ENCODE assay signal across 8 cellular contexts in genomic region chr2:43228341-43228751, GRCh38. TPM values are rescaled to one million over a fixed set of nuclear protein-coding genes. Genes with fewer than 3 reads are reported as not detected.
DNase-seq lines count a peak whose midpoint lies in the region; ATAC-seq and TF ChIP-seq lines count a peak whose summit lies in the region.

No MANE protein-coding gene starts in this region.

- POLR2A ChIA-PET in activated CD4-positive, alpha-beta T cell treated with anti-CD3 and anti-CD28 coated beads for 36 hours (lab: Charles Lee) = interaction anchor here (0.6 to 3.3 kb wide), 5 partner anchors 31 to 295 kb away, joined by 3 to 14 read pairs (median 5); no protein-coding TSS in a partner anchor

- TF ChIP-seq CTCF in left lung (IDR thresholded peaks at IDR 0.05) (no peak), testis (IDR thresholded peaks at IDR 0.05) (no peak)

- H3K27me3 ChIP-seq in left lung (no peaks in the 10 kb centered on the region), testis (no peaks in the 10 kb centered on the region)

- ATAC-seq in activated CD4-positive, alpha-beta T cell treated with anti-CD3 and anti-CD28 coated beads for 36 hours = no peak
- ATAC-seq in left lung (no peak), GM18867 (IDR thresholded peaks at IDR 0.05; ENCODE audit: unreplicated experiment) (no peak), HG03457 (IDR thresholded peaks at IDR 0.05; ENCODE audit: unreplicated experiment) (no peak)

- no peaks in the 10 kb centered on the region for H3K9me3 Mint-ChIP-seq in activated CD4-positive, alpha-beta T cell treated with anti-CD3 and anti-CD28 coated beads for 36 hours (ENCODE audit: low read depth)
- H3K9me3 Mint-ChIP-seq in activated naive CD8-positive, alpha-beta T cell (ENCODE audit: low read depth) = no peaks in the 10 kb centered on the region

- peaks cover 23% of the 10 kb centered on the region for H3K36me3 Mint-ChIP-seq in activated CD4-positive, alpha-beta T cell treated with anti-CD3 and anti-CD28 coated beads for 36 hours (ENCODE audit: low read depth)
- peaks cover 4% of the 10 kb centered on the region for H3K36me3 Mint-ChIP-seq in activated naive CD8-positive, alpha-beta T cell

- no peak for TF ChIP-seq POLR2A in testis (IDR thresholded peaks at IDR 0.05)

- WGBS in testis, 2 donors = 16 to 35% methylated on average over 2 of the region's 2 CpGs

- peak overlapping the region; percentile 83 for H3K4me3 Mint-ChIP-seq in activated CD4-positive, alpha-beta T cell treated with anti-CD3 and anti-CD28 coated beads for 36 hours
- peak overlapping the region; percentile 82 for H3K4me3 Mint-ChIP-seq in activated naive CD8-positive, alpha-beta T cell

- H3K4me3 ChIP-seq in left lung (peak overlapping the region in 1 of 2 donors; percentile 72), testis (no peak overlapping the region)

- H3K4me1 Mint-ChIP-seq in activated CD4-positive, alpha-beta T cell treated with anti-CD3 and anti-CD28 coated beads for 36 hours = peaks cover 24% of the 10 kb centered on the region
- peaks cover 23% of the 10 kb centered on the region for H3K4me1 Mint-ChIP-seq in activated naive CD8-positive, alpha-beta T cell (ENCODE audit: low read depth)

- H3K9me3 ChIP-seq in left lung (no peaks in the 10 kb centered on the region), testis (no peaks in the 10 kb centered on the region)

- peak overlapping the region; percentile 77 for H3K27ac Mint-ChIP-seq in activated CD4-positive, alpha-beta T cell treated with anti-CD3 and anti-CD28 coated beads for 36 hours
- H3K27ac Mint-ChIP-seq in activated naive CD8-positive, alpha-beta T cell = peak overlapping the region; percentile 92

- H3K4me1 ChIP-seq in left lung = peaks cover 5 to 42% of the 10 kb centered on the region in 2 donors
- H3K4me1 ChIP-seq in testis = peaks cover 19% of the 10 kb centered on the region

- DNase-seq in activated CD4-positive, alpha-beta T cell treated with anti-CD3 and anti-CD28 coated beads for 36 hours = no peak
- DNase-seq in activated CD4-positive, alpha-beta T cell treated with anti-CD3 and anti-CD28 coated beads for 48 hours = no peak
- DNase-seq in left lung (no peak), testis (no peak)
- no peak for DNase-seq in stimulated activated CD4-positive, alpha-beta T cell treated with anti-CD3 and anti-CD28 coated beads, Interleukin-4, amount 100 ng/mL, for 1 hour

- H3K27ac ChIP-seq in left lung = peak overlapping the region; percentile 99
- peak overlapping the region; percentile 88 to 100 for H3K27ac ChIP-seq in testis

- intact Hi-C loops in activated CD4-positive, alpha-beta T cell treated with anti-CD3 and anti-CD28 coated beads for 36 hours (cut with DNase I, micrococcal nuclease) = loop anchor here (2.0 to 10.0 kb wide), 8 partner anchors 171 to 734 kb away; partner anchors contain the start of gene KCNG3 (in 1 of the 2)
- intact Hi-C loops in left lung (cut with DNase I) (loop anchor here (5.0 to 10.0 kb wide), 4 partner anchors 94 to 264 kb away; no protein-coding TSS in a partner anchor), testis (cut with DNase I; ENCODE audit: low total_unique reads) (loop anchor here (5.0 to 10.0 kb wide), 3 partner anchors 256 to 384 kb away; no protein-coding TSS in a partner anchor)

- CTCF ChIA-PET in activated CD4-positive, alpha-beta T cell treated with anti-CD3 and anti-CD28 coated beads for 36 hours (lab: Charles Lee) = interaction anchor here (0.6 to 4.5 kb wide), 42 partner anchors 8 to 417 kb away, joined by 3 to 239 read pairs (median 6); no protein-coding TSS in a partner anchor

- H3K27me3 Mint-ChIP-seq in activated CD4-positive, alpha-beta T cell treated with anti-CD3 and anti-CD28 coated beads for 36 hours = no peaks in the 10 kb centered on the region
- H3K27me3 Mint-ChIP-seq in activated naive CD8-positive, alpha-beta T cell = no peaks in the 10 kb centered on the region

- H3K36me3 ChIP-seq in left lung = peaks cover 0 to 27% of the 10 kb centered on the region in 2 donors
- H3K36me3 ChIP-seq in testis (ENCODE audit: low read depth, missing control alignments) = no peaks in the 10 kb centered on the region

RNA-seq across cellular contexts. Expression of gene ZFP36L2, which starts 1.9 kb away (rescaled TPM):
- total RNA-seq in activated CD4-positive, alpha-beta T cell treated with anti-CD3 and anti-CD28 coated beads for 36 hours = 10 to 100 TPM; 74.4 to 77.7 TPM
- total RNA-seq in left lung (100 to 1,000 TPM in 1 of 2 donors, 10 to 100 TPM in 1; 72.2 to 112 TPM), testis (10 to 100 TPM; 35.7 to 54.4 TPM)
- 45.4 TPM for polyA plus RNA-seq in testis (ENCODE audit: insufficient read depth, low read depth, low replicate concordance)
